8 cellular contexts compared by ENCODE assay signal in the genomic region with DNA sequence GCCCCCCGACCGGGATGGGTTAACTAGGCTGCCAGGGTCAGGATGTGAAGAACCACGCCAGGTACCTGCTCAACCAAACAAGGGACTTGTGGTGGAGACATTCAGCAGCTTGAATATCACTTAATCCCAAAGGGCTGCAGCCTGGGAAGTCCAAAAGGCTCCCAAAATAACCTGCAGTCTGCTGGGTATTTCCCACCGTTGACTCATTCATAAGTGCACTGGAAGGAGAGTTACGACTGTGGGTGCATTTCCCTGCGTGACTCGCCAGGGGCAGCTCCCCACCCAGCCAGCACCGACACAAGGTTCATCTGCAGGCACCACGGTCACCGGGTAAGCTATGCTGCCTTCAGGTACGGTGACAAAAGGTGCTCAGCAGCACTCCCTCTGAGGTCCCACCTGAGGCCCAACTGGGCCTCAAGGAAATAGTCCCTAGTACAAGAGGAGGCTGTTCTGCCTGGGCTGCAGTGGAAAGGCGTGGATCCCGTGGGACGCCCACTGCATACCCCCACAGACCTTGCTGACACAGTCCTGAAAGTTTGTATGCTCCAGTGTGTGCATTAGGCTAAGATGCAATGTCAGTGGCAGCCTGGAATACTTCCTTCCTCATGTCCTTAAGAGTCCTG.
DNase-seq lines count a peak whose midpoint lies in the region; ATAC-seq and TF ChIP-seq lines count a peak whose summit lies in the region.

No MANE protein-coding gene starts in this region.

- TF ChIP-seq POLR2A in uterus (IDR thresholded peaks at IDR 0.05) = no peak

- no peak overlapping the region for H3K27ac ChIP-seq in brain microvascular endothelial cell
- H3K27ac ChIP-seq in uterus = no peak overlapping the region

- peaks cover 4% of the 10 kb centered on the region for H3K36me3 ChIP-seq in brain microvascular endothelial cell (replicated peaks)
- H3K36me3 ChIP-seq in uterus = no peaks in the 10 kb centered on the region

- H3K27me3 ChIP-seq in brain microvascular endothelial cell (replicated peaks) (no peaks in the 10 kb centered on the region), uterus (no peaks in the 10 kb centered on the region)

- no peak overlapping the region for H3K4me3 ChIP-seq in AG10803 (ENCODE audit: low read length)
- no peak overlapping the region for H3K4me3 ChIP-seq in brain microvascular endothelial cell (ENCODE audit: low read depth, low read length)
- H3K4me3 ChIP-seq in uterus = no peak overlapping the region

- peak; percentile 60 for ATAC-seq in HG03439 (IDR thresholded peaks at IDR 0.05; ENCODE audit: unreplicated experiment)
- no peak for ATAC-seq in left lobe of liver

- DNase-seq in AG10803 (ENCODE audit: low read depth) (peak; percentile 35), GM19238 (ENCODE audit: insufficient read length, low spot score) (peak; percentile 37), brain microvascular endothelial cell (peak; percentile 51), left lobe of liver (ENCODE audit: low spot score) (no peak), uterus (no peak), NCI-H2081 treated with DMSO at 0.1 percent for 48 hours (lab: John Stamatoyannopoulos, UW) (no peak), NCI-H1417 treated with DMSO at 0.1 percent for 48 hours (lab: John Stamatoyannopoulos, UW) (no peak)

- TF ChIP-seq CTCF in AG10803 (conservative IDR thresholded peaks at IDR 0.05; ENCODE audit: low read length) (peak; percentile 21), brain microvascular endothelial cell (IDR thresholded peaks at IDR 0.05; ENCODE audit: low read depth, low read length, missing control alignments) (peak; percentile 40), uterus (IDR thresholded peaks at IDR 0.05) (no peak)

- in situ Hi-C loops in brain microvascular endothelial cell (cut with HindIII; ENCODE audit: low pct_ligation_motif_present, low sequenced_read_pairs) = no loop called here

- no peaks in the 10 kb centered on the region for H3K9me3 ChIP-seq in uterus

- H3K4me1 ChIP-seq in uterus = no peaks in the 10 kb centered on the region

- intact Hi-C loops in uterus (cut with DNase I; ENCODE audit: low total_unique reads) = loop anchor here (10.0 kb wide), 2 partner anchors 437 to 477 kb away; no protein-coding TSS in a partner anchor

Comparison
In these comparisons a context has a peak if more than half of its experiments do, and no peak if none do; other contexts are left out.
1. DNase-seq: peak in AG10803 (single experiment), GM19238 (single experiment) and brain microvascular endothelial cell (single experiment); none in left lobe of liver (single experiment), uterus (0 of 2), NCI-H2081 treated with DMSO at 0.1 percent for 48 hours (single experiment) and NCI-H1417 treated with DMSO at 0.1 percent for 48 hours (single experiment).
2. CTCF ChIP-seq: peak in AG10803 (single experiment) and brain microvascular endothelial cell (single experiment); none in uterus (0 of 4).